In genomic region chr12:132833341-132833740, GRCh38 we compare ENCODE assay signal across 28 cellular contexts. TPM values are rescaled to one million over a fixed set of nuclear protein-coding genes. Genes with fewer than 3 reads are reported as not detected.
DNase-seq lines count a peak whose midpoint lies in the region; ATAC-seq and TF ChIP-seq lines count a peak whose summit lies in the region.
"Had no signal": no experiment of that assay in that cellular context is flagged by ENCODE, and none has a peak within 500 bp of the region (broad histone marks: within the 10 kb centered on the region; RNA-seq: fewer than 3 reads in every experiment).

No MANE protein-coding gene starts in this region.

- no peaks in the 10 kb centered on the region for H3K9me3 ChIP-seq in heart right ventricle
- H3K9me3 ChIP-seq: breast epithelium, colonic mucosa, esophagus muscularis mucosa, ovary, tibial artery had no signal

- H3K27me3 Mint-ChIP-seq in activated naive CD4-positive, alpha-beta T cell treated with anti-CD3 and anti-CD28 coated beads for 36 hours (ENCODE audit: low read depth) = no peaks in the 10 kb centered on the region
- peaks cover 0 to 3% of the 10 kb centered on the region in 2 donors for H3K27me3 Mint-ChIP-seq in T-cell
- H3K27me3 Mint-ChIP-seq in activated naive CD8-positive, alpha-beta T cell treated with anti-CD3 and anti-CD28 coated beads, Interleukin-2, amount 50 U/mL, for 24 hours = peaks cover 1% of the 10 kb centered on the region
- no peaks in the 10 kb centered on the region for H3K27me3 Mint-ChIP-seq in stimulated activated memory B cell treated with anti-CD40 and anti-IgM and Interleukin-4, amounts not matched to agents 10 μg/mL and 1 μg/mL and 100 μg/mL, for 72 hours
- H3K27me3 Mint-ChIP-seq: naive B cell had no signal

- no peaks in the 10 kb centered on the region for H3K27me3 ChIP-seq in heart right ventricle
- H3K27me3 ChIP-seq: breast epithelium, colonic mucosa, esophagus muscularis mucosa, ovary, tibial artery had no signal

- H3K4me3 Mint-ChIP-seq in activated naive CD4-positive, alpha-beta T cell treated with anti-CD3 and anti-CD28 coated beads for 36 hours = no peak overlapping the region
- H3K4me3 Mint-ChIP-seq in T-cell = peak overlapping the region in 1 of 3 donors; percentile 69
- no peak overlapping the region for H3K4me3 Mint-ChIP-seq in activated naive CD8-positive, alpha-beta T cell treated with anti-CD3 and anti-CD28 coated beads, Interleukin-2, amount 50 U/mL, for 24 hours
- H3K4me3 Mint-ChIP-seq in stimulated activated memory B cell treated with anti-CD40 and anti-IgM and Interleukin-4, amounts not matched to agents 10 μg/mL and 1 μg/mL and 100 μg/mL, for 72 hours = no peak overlapping the region

- H3K4me3 ChIP-seq in heart right ventricle = no peak overlapping the region
- H3K4me3 ChIP-seq: breast epithelium, colonic mucosa, esophagus muscularis mucosa, GM23248, ovary, tibial artery had no signal

- POLR2A ChIA-PET in T-cell (lab: Charles Lee) = no interaction called here

- peaks cover 0 to 36% (median 3%) of the 10 kb centered on the region in 9 donors for H3K36me3 ChIP-seq in heart right ventricle
- H3K36me3 ChIP-seq: breast epithelium, colonic mucosa, ovary had no signal

- H3K36me3 Mint-ChIP-seq in activated naive CD4-positive, alpha-beta T cell treated with anti-CD3 and anti-CD28 coated beads for 36 hours (ENCODE audit: low read depth) = peaks cover 8% of the 10 kb centered on the region
- H3K36me3 Mint-ChIP-seq in T-cell = no peaks in the 10 kb centered on the region
- peaks cover 11% of the 10 kb centered on the region for H3K36me3 Mint-ChIP-seq in activated naive CD8-positive, alpha-beta T cell treated with anti-CD3 and anti-CD28 coated beads, Interleukin-2, amount 50 U/mL, for 24 hours (ENCODE audit: low read depth)
- peaks cover 42% of the 10 kb centered on the region for H3K36me3 Mint-ChIP-seq in stimulated activated memory B cell treated with anti-CD40 and anti-IgM and Interleukin-4, amounts not matched to agents 10 μg/mL and 1 μg/mL and 100 μg/mL, for 72 hours

- H3K4me1 ChIP-seq in heart right ventricle = peaks cover 0 to 16% (median 4%) of the 10 kb centered on the region in 9 donors
- H3K4me1 ChIP-seq: breast epithelium had no signal

- peak overlapping the region; percentile 85 for H3K27ac Mint-ChIP-seq in activated naive CD4-positive, alpha-beta T cell treated with anti-CD3 and anti-CD28 coated beads for 36 hours
- H3K27ac Mint-ChIP-seq in T-cell = peak overlapping the region; percentile 91 to 93
- H3K27ac Mint-ChIP-seq in activated naive CD8-positive, alpha-beta T cell treated with anti-CD3 and anti-CD28 coated beads, Interleukin-2, amount 50 U/mL, for 24 hours = peak overlapping the region; percentile 93
- peak overlapping the region; percentile 3 for H3K27ac Mint-ChIP-seq in stimulated activated memory B cell treated with anti-CD40 and anti-IgM and Interleukin-4, amounts not matched to agents 10 μg/mL and 1 μg/mL and 100 μg/mL, for 72 hours

- intact Hi-C loops in activated naive CD4-positive, alpha-beta T cell treated with anti-CD3 and anti-CD28 coated beads for 36 hours (cut with micrococcal nuclease) = no loop called here
- intact Hi-C loops in heart right ventricle (cut with DNase I) = no loop called here

- no peak for DNase-seq in activated naive CD4-positive, alpha-beta T cell treated with anti-CD3 and anti-CD28 coated beads for 36 hours
- no peak for DNase-seq in activated naive CD4-positive, alpha-beta T cell treated with anti-CD3 and anti-CD28 coated beads, Interleukin-2, amount 50 U/mL, for 16 hours
- DNase-seq in T-cell (no peak), activated gamma-delta T cell treated with Interleukin-2 at 50 U/mL for 16 hours (no peak), heart right ventricle (no peak)
- DNase-seq in activated naive CD8-positive, alpha-beta T cell treated with anti-CD3 and anti-CD28 coated beads, Interleukin-2, amount 50 U/mL, for 24 hours = no peak
- DNase-seq: amygdala; colonic mucosa; effector memory CD4-positive, alpha-beta T cell; foreskin melanocyte; GF-D8; GM23248; mesendoderm; naive B cell; NCI-H1105; NCI-H2029; NCI-H226; NCI-H748 treated with DMSO at 0.1 percent for 48 hours; ovary; retina; RPMI8226; tibial artery had no signal

- ATAC-seq in T-cell (replicated peaks in 1 of 4) (no peak), HG02870 (IDR thresholded peaks at IDR 0.05; ENCODE audit: unreplicated experiment) (no peak), heart right ventricle (no peak)
- ATAC-seq in activated naive CD8-positive, alpha-beta T cell treated with anti-CD3 and anti-CD28 coated beads, Interleukin-2, amount 50 U/mL, for 24 hours = no peak
- no peak for ATAC-seq in stimulated activated memory B cell treated with anti-CD40 and anti-IgM and Interleukin-4, amounts not matched to agents 10 μg/mL and 1 μg/mL and 100 μg/mL, for 72 hours
- ATAC-seq: HepG2 had no signal

- no peaks in the 10 kb centered on the region for H3K9me3 Mint-ChIP-seq in activated naive CD4-positive, alpha-beta T cell treated with anti-CD3 and anti-CD28 coated beads for 36 hours
- no peaks in the 10 kb centered on the region for H3K9me3 Mint-ChIP-seq in T-cell
- H3K9me3 Mint-ChIP-seq in activated naive CD8-positive, alpha-beta T cell treated with anti-CD3 and anti-CD28 coated beads, Interleukin-2, amount 50 U/mL, for 24 hours = no peaks in the 10 kb centered on the region
- no peaks in the 10 kb centered on the region for H3K9me3 Mint-ChIP-seq in stimulated activated memory B cell treated with anti-CD40 and anti-IgM and Interleukin-4, amounts not matched to agents 10 μg/mL and 1 μg/mL and 100 μg/mL, for 72 hours
- H3K9me3 Mint-ChIP-seq: naive B cell had no signal

- H3K27ac ChIP-seq in heart right ventricle = no peak overlapping the region
- H3K27ac ChIP-seq: breast epithelium, colonic mucosa, esophagus muscularis mucosa, GM23248, ovary, tibial artery, VCaP had no signal

- WGBS in heart right ventricle, 2 donors = 95 to 96% methylated on average over 8 of the region's 8 CpGs

- H3K4me1 Mint-ChIP-seq in activated naive CD4-positive, alpha-beta T cell treated with anti-CD3 and anti-CD28 coated beads for 36 hours (ENCODE audit: low read depth) = peaks cover 39% of the 10 kb centered on the region
- peaks cover 42 to 48% (median 47%) of the 10 kb centered on the region in 3 donors for H3K4me1 Mint-ChIP-seq in T-cell
- H3K4me1 Mint-ChIP-seq in activated naive CD8-positive, alpha-beta T cell treated with anti-CD3 and anti-CD28 coated beads, Interleukin-2, amount 50 U/mL, for 24 hours = peaks cover 38% of the 10 kb centered on the region
- H3K4me1 Mint-ChIP-seq in stimulated activated memory B cell treated with anti-CD40 and anti-IgM and Interleukin-4, amounts not matched to agents 10 μg/mL and 1 μg/mL and 100 μg/mL, for 72 hours = peaks cover 6% of the 10 kb centered on the region

- no peak for TF ChIP-seq CTCF in heart right ventricle (IDR thresholded peaks at IDR 0.05)

- CTCF ChIA-PET in activated naive CD4-positive, alpha-beta T cell treated with anti-CD3 and anti-CD28 coated beads for 36 hours (lab: Charles Lee) = interaction anchor here (0.9 to 1.7 kb wide), 2 partner anchors 65 to 71 kb away, joined by 3 to 11 read pairs; no protein-coding TSS in a partner anchor
- CTCF ChIA-PET in T-cell (lab: Charles Lee) = no interaction called here

RNA-seq across cellular contexts. Expression of gene GOLGA3, which starts 4.7 kb away (rescaled TPM):
- total RNA-seq in activated naive CD4-positive, alpha-beta T cell treated with anti-CD3 and anti-CD28 coated beads for 36 hours = 10 to 100 TPM; 25.2 to 29.1 TPM
- total RNA-seq in T-cell (10 to 100 TPM; 49.1 to 77.9 (median 67.4) TPM), heart right ventricle (10 to 100 TPM; 27.7 to 46.1 (median 35.7) TPM)
- polyA plus RNA-seq in heart right ventricle = 10 to 100 TPM; 10.8 to 12.4 TPM

RNA-seq across cellular contexts. Expression of gene CHFR, which starts 54.1 kb away (rescaled TPM):
- total RNA-seq in activated naive CD4-positive, alpha-beta T cell treated with anti-CD3 and anti-CD28 coated beads for 36 hours = 10 to 100 TPM; 27.2 to 32.8 TPM
- total RNA-seq in T-cell (100 to 1,000 TPM in 1 of 5 donors, 10 to 100 TPM in 4; 84.2 to 107 (median 86.0) TPM), heart right ventricle (10 to 100 TPM; 10.2 to 19.5 (median 15.0) TPM)
- polyA plus RNA-seq in heart right ventricle = 10 to 100 TPM; 14.4 to 27.2 TPM

Comparison
In these comparisons a context has a peak if more than half of its experiments do, and no peak if none do; other contexts are left out.
1. H3K27ac Mint-ChIP-seq: peak in every context shown above with its lines; median percentile 93 in activated naive CD8-positive, alpha-beta T cell treated with anti-CD3 and anti-CD28 coated beads, Interleukin-2, amount 50 U/mL, for 24 hours; 92 in T-cell; 85 in activated naive CD4-positive, alpha-beta T cell treated with anti-CD3 and anti-CD28 coated beads for 36 hours; 3 in stimulated activated memory B cell treated with anti-CD40 and anti-IgM and Interleukin-4, amounts not matched to agents 10 μg/mL and 1 μg/mL and 100 μg/mL, for 72 hours.